1 cellular context compared by ENCODE assay signal in the genomic region with DNA sequence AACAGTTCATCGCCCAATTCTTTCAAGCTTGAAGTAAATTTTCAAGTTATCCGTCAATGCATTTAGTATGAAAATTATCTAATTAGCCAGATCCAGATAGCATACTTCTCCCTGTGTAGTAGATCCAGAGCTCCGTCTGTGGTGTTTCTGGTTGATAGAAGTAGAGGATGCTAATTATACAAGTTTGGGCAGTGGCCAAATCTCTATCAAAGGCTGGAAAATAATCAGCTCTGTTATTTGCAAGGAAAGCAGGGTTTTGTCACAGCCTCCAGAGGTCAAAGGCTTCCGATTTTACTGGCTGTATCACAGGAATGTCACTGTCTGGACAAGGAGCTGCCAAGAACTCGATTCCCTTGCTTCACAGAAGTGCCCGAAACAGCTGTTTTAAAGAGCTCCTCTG.
TF ChIP-seq lines count a peak whose summit lies in the region.

No MANE protein-coding gene starts in this region.

TF ChIP-seq in WTC11, 78 proteins besides CTCF, POLR2A, EP300 and RAD21 (continued from another document):
- TF ChIP-seq, protein P1, sequence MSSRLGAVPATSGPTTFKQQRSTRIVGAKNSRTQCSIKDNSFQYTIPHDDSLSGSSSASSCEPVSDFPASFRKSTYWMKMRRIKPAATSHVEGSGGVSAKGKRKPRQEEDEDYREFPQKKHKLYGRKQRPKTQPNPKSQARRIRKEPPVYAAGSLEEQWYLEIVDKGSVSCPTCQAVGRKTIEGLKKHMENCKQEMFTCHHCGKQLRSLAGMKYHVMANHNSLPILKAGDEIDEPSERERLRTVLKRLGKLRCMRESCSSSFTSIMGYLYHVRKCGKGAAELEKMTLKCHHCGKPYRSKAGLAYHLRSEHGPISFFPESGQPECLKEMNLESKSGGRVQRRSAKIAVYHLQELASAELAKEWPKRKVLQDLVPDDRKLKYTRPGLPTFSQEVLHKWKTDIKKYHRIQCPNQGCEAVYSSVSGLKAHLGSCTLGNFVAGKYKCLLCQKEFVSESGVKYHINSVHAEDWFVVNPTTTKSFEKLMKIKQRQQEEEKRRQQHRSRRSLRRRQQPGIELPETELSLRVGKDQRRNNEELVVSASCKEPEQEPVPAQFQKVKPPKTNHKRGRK (CRISPR knock-in tag; IDR thresholded peaks at IDR 0.05; ENCODE audit: borderline replicate concordance): no peak
- TF ChIP-seq GTF2I (CRISPR knock-in tag; conservative IDR thresholded peaks at IDR 0.05): no peak
- no peak for TF ChIP-seq MYBL2 (CRISPR knock-in tag; IDR thresholded peaks at IDR 0.05)
- no peak for TF ChIP-seq ZNF263 (CRISPR knock-in tag; IDR thresholded peaks at IDR 0.05; ENCODE audit: low read depth)
- TF ChIP-seq, protein P2, sequence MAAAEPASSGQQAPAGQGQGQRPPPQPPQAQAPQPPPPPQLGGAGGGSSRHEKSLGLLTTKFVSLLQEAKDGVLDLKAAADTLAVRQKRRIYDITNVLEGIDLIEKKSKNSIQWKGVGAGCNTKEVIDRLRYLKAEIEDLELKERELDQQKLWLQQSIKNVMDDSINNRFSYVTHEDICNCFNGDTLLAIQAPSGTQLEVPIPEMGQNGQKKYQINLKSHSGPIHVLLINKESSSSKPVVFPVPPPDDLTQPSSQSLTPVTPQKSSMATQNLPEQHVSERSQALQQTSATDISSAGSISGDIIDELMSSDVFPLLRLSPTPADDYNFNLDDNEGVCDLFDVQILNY (CRISPR knock-in tag; IDR thresholded peaks at IDR 0.05): no peak
- no peak for TF ChIP-seq ATF1 (CRISPR knock-in tag; IDR thresholded peaks at IDR 0.05)
- TF ChIP-seq, protein P3, sequence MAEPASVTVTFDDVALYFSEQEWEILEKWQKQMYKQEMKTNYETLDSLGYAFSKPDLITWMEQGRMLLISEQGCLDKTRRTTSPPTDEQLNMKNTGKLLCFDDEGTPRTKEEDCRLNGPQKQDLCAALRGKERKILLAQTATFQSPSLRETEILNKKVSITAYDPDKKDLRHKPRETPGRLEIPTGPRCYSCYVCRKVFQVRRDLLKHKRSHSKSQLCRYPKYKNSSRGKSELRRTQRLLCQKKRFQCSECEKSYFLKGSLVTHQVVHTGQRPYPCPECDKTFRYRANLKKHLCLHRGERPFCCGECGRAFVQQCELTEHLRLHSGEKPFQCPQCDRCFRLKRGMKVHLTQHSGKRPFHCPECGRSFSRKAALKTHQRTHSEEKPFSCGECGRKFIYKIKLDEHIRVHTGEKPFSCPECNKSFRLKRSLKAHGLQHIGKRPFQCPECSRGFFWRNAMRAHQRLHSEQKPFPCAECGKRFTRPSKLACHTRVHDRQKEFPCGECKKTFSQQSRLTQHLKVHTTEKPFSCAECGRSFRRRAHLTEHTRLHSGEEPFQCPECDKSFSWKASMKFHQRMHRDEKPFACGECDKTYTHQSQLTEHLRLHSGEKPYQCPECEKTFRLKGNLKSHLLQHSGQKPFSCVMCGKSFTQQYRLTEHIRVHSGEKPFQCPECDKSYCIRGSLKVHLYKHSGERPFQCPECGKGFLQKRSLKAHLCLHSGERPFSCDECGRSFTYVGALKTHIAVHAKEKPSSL (CRISPR knock-in tag; conservative IDR thresholded peaks at IDR 0.05): no peak
- TF ChIP-seq, protein P4, sequence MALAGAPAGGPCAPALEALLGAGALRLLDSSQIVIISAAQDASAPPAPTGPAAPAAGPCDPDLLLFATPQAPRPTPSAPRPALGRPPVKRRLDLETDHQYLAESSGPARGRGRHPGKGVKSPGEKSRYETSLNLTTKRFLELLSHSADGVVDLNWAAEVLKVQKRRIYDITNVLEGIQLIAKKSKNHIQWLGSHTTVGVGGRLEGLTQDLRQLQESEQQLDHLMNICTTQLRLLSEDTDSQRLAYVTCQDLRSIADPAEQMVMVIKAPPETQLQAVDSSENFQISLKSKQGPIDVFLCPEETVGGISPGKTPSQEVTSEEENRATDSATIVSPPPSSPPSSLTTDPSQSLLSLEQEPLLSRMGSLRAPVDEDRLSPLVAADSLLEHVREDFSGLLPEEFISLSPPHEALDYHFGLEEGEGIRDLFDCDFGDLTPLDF (CRISPR knock-in tag; IDR thresholded peaks at IDR 0.05): no peak
- TF ChIP-seq, protein P5, sequence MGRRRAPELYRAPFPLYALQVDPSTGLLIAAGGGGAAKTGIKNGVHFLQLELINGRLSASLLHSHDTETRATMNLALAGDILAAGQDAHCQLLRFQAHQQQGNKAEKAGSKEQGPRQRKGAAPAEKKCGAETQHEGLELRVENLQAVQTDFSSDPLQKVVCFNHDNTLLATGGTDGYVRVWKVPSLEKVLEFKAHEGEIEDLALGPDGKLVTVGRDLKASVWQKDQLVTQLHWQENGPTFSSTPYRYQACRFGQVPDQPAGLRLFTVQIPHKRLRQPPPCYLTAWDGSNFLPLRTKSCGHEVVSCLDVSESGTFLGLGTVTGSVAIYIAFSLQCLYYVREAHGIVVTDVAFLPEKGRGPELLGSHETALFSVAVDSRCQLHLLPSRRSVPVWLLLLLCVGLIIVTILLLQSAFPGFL (CRISPR knock-in tag; IDR thresholded peaks at IDR 0.05; ENCODE audit: borderline replicate concordance): no peak
- TF ChIP-seq NR3C1 (CRISPR knock-in tag; conservative IDR thresholded peaks at IDR 0.05; ENCODE audit: low read depth): no peak
- no peak for TF ChIP-seq NR1H2 (CRISPR knock-in tag; IDR thresholded peaks at IDR 0.05)
- TF ChIP-seq, protein P6, sequence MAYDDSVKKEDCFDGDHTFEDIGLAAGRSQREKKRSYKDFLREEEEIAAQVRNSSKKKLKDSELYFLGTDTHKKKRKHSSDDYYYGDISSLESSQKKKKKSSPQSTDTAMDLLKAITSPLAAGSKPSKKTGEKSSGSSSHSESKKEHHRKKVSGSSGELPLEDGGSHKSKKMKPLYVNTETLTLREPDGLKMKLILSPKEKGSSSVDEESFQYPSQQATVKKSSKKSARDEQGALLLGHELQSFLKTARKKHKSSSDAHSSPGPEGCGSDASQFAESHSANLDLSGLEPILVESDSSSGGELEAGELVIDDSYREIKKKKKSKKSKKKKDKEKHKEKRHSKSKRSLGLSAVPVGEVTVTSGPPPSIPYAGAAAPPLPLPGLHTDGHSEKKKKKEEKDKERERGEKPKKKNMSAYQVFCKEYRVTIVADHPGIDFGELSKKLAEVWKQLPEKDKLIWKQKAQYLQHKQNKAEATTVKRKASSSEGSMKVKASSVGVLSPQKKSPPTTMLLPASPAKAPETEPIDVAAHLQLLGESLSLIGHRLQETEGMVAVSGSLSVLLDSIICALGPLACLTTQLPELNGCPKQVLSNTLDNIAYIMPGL (CRISPR knock-in tag; IDR thresholded peaks at IDR 0.05): no peak
- TF ChIP-seq, protein P7, sequence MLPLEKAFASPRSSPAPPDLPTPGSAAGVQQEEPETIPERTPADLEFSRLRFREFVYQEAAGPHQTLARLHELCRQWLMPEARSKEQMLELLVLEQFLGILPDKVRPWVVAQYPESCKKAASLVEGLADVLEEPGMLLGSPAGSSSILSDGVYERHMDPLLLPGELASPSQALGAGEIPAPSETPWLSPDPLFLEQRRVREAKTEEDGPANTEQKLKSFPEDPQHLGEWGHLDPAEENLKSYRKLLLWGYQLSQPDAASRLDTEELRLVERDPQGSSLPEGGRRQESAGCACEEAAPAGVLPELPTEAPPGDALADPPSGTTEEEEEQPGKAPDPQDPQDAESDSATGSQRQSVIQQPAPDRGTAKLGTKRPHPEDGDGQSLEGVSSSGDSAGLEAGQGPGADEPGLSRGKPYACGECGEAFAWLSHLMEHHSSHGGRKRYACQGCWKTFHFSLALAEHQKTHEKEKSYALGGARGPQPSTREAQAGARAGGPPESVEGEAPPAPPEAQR (CRISPR knock-in tag; IDR thresholded peaks at IDR 0.05): no peak
- TF ChIP-seq TEAD1 (CRISPR knock-in tag; IDR thresholded peaks at IDR 0.05): no peak
- no peak for TF ChIP-seq ELF4 (CRISPR knock-in tag; IDR thresholded peaks at IDR 0.05; ENCODE audit: low read depth)
- TF ChIP-seq ZNF416 (CRISPR knock-in tag; IDR thresholded peaks at IDR 0.05): no peak
TF ChIP-seq in WTC11: peak in this region for 0.
